Comparison of ENCODE assay signal across 6 cellular contexts in genomic region chrX:137483554-137483953, GRCh38.
"Had no signal": no experiment of that assay in that cellular context is flagged by ENCODE, and none has a peak within 500 bp of the region (broad histone marks: within the 10 kb centered on the region; RNA-seq: fewer than 3 reads in every experiment).

No MANE protein-coding gene starts in this region.

- FAIRE-seq: HTR-8/SVneo had no signal

- H3K4me2 ChIP-seq: GM23338 had no signal

- H3K36me3 ChIP-seq: HAP-1 had no signal

- H3K9me3 ChIP-seq: HAP-1 had no signal

- DNase-seq: H7, Kasumi-1, KG1 had no signal

- H2AFZ ChIP-seq: GM23338 had no signal

- H3K4me3 ChIP-seq: GM23338, HAP-1 had no signal

- H3K4me1 ChIP-seq: HAP-1 had no signal
